ENCODE assay signal across 9 cellular contexts in genomic region chr10:87072449-87072848, GRCh38. TPM values are rescaled to one million over a fixed set of nuclear protein-coding genes. Genes with fewer than 3 reads are reported as not detected.
"Had no signal": no experiment of that assay in that cellular context is flagged by ENCODE, and none has a peak within 500 bp of the region (broad histone marks: within the 10 kb centered on the region; RNA-seq: fewer than 3 reads in every experiment).

No MANE protein-coding gene starts in this region.

- H3K4me2 ChIP-seq: GM23338 had no signal

- H3K27ac Mint-ChIP-seq: GM23338, IgD-negative memory B cell had no signal

- H3K4me1 Mint-ChIP-seq: GM23338, H9, IgD-negative memory B cell had no signal

- FAIRE-seq: H1, H54, HTR-8/SVneo had no signal

- H2AFZ ChIP-seq: GM23338 had no signal

- ATAC-seq: GM23338 had no signal

- H3K4me3 Mint-ChIP-seq: GM23338, H9 had no signal

- H3K4me3 ChIP-seq: GM23338 had no signal

- H3K27me3 Mint-ChIP-seq: IgD-negative memory B cell had no signal

- DNase-seq: H9, HCEC 1CT, KBM-7 had no signal

RNA-seq across cellular contexts. Expression of gene FAM25A, which starts 52.4 kb away (rescaled TPM):
- total RNA-seq: GM23338, H1, H9, HT-29 had no signal
- polyA plus RNA-seq: GM23338, H1, IgD-negative memory B cell had no signal
